Comparison of ENCODE assay signal across 8 cellular contexts in the genomic region with DNA sequence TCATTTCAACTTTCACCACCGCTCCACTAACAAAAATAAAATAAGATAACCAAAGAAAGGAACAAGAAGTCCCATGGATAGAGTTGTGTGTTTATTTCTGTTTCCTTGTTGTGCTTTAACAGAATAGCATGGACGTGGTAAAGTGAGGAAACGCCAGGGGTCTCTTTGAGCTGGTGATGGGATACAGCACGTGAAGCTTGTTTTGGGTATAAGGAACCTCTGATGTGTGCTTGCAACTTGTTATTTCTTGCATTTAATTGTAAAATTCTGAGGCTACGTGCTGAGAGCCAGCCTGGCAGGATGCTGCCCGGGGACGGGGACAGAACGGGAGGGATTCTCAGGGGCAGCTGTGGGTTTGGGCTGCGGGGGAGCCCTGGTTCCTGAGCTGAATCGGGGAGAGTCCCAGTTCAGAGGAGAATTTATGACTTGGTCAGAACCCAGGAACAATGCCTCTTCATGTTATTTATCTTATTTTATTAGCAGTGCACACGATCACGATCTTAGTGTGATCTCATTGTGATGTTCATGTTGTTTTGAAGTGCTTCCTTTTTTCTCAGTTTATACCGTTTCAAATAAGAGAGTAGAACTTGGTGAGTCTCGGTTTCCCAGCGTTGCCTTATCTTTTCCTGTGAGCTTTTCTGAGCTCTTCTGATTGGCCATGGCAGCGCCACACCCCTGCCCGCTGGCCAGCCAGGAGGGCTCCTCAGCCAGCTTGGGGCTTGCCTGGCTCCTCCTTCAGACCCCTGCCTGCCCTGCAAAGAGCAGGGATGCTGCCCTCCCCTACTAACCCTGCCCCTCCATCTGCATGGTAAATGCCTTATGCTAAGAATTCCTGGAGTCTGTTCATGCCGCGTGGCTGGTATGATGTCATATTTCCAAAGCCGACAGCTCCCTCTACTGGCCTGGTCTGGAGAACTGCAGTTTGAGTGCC.
DNase-seq lines count a peak whose midpoint lies in the region; ATAC-seq, FAIRE-seq and TF ChIP-seq lines count a peak whose summit lies in the region.

No MANE protein-coding gene starts in this region.

- ATAC-seq in GM21786 (IDR thresholded peaks at IDR 0.05; ENCODE audit: unreplicated experiment) = peak; percentile 43
- peak; percentile 84 for ATAC-seq in naive thymus-derived CD4-positive, alpha-beta T cell
- ATAC-seq in stimulated activated memory B cell treated with anti-CD40 and anti-IgM and Interleukin-4, amounts not matched to agents 10 μg/mL and 1 μg/mL and 100 μg/mL, for 72 hours = peak; percentile 35

- intact Hi-C loops in activated T-helper 1 cell treated with anti-CD3 and anti-CD28 coated beads, Interleukin-12 subunit alpha, Interleukin-12 subunit beta, Interleukin-2, Interleukin-4 antibody, amounts not matched to agents 30 ng/mL and 10 ng/mL and 1 ng/mL, durations not matched to agents 14 hours and 24 hours and 36 hours (cut with micrococcal nuclease) = loop anchor here (1.0 kb wide), 7 partner anchors 8 to 343 kb away; a partner anchor contains a TSS
- intact Hi-C loops in naive thymus-derived CD4-positive, alpha-beta T cell (cut with micrococcal nuclease) = loop anchor here (1.0 to 10.0 kb wide), 6 partner anchors 63 to 373 kb away; a partner anchor contains a TSS

- H3K27ac Mint-ChIP-seq in activated T-helper 1 cell treated with anti-CD3 and anti-CD28 coated beads, Interleukin-12 subunit alpha, Interleukin-12 subunit beta, Interleukin-2, Interleukin-4 antibody, amounts not matched to agents 30 ng/mL and 10 ng/mL and 1 ng/mL, durations not matched to agents 14 hours and 24 hours and 36 hours = peak overlapping the region; percentile 90
- H3K27ac Mint-ChIP-seq in naive thymus-derived CD4-positive, alpha-beta T cell = peak overlapping the region; percentile 8 to 72 (median 49)
- peak overlapping the region; percentile 68 for H3K27ac Mint-ChIP-seq in stimulated activated memory B cell treated with anti-CD40 and anti-IgM and Interleukin-4, amounts not matched to agents 10 μg/mL and 1 μg/mL and 100 μg/mL, for 72 hours

- H2AFZ ChIP-seq in KMS-11 (ENCODE audit: low read depth) (peak overlapping the region; percentile 36), fibroblast of lung (ENCODE audit: low read length) (no peak overlapping the region)

- DNase-seq in Daoy (ENCODE audit: low read depth) (peak; percentile 97), RCC 7860 (ENCODE audit: low spot score) (peak; percentile 99), fibroblast of lung (ENCODE audit: low read depth in 2 of 2) (peak; percentile 97 to 99)
- DNase-seq in activated T-helper 1 cell treated with anti-CD3 and anti-CD28 coated beads, Interleukin-12 subunit alpha, Interleukin-12 subunit beta, Interleukin-2, Interleukin-4 antibody, amounts not matched to agents 30 ng/mL and 10 ng/mL and 1 ng/mL, durations not matched to agents 14 hours and 24 hours and 36 hours (ENCODE audit: low spot score) = peak; percentile 66
- DNase-seq in naive thymus-derived CD4-positive, alpha-beta T cell = peak; percentile 63 to 82 (median 75)

- peak overlapping the region; percentile 77 for H3K4me3 Mint-ChIP-seq in activated T-helper 1 cell treated with anti-CD3 and anti-CD28 coated beads, Interleukin-12 subunit alpha, Interleukin-12 subunit beta, Interleukin-2, Interleukin-4 antibody, amounts not matched to agents 30 ng/mL and 10 ng/mL and 1 ng/mL, durations not matched to agents 14 hours and 24 hours and 36 hours
- peak overlapping the region; percentile 78 to 95 (median 86) for H3K4me3 Mint-ChIP-seq in naive thymus-derived CD4-positive, alpha-beta T cell
- H3K4me3 Mint-ChIP-seq in stimulated activated memory B cell treated with anti-CD40 and anti-IgM and Interleukin-4, amounts not matched to agents 10 μg/mL and 1 μg/mL and 100 μg/mL, for 72 hours = peak overlapping the region; percentile 50

- H4K20me1 ChIP-seq in KMS-11 (ENCODE audit: insufficient read depth) (no peaks in the 10 kb centered on the region), fibroblast of lung (ENCODE audit: control insufficient read depth, extremely low read depth, insufficient read depth, low read length) (no peaks in the 10 kb centered on the region)

- H3K36me3 ChIP-seq in KMS-11 (ENCODE audit: insufficient read depth) (no peaks in the 10 kb centered on the region), fibroblast of lung (ENCODE audit: control insufficient read depth, insufficient read depth, low read length) (no peaks in the 10 kb centered on the region)
- no peaks in the 10 kb centered on the region for H3K36me3 ChIP-seq in naive thymus-derived CD4-positive, alpha-beta T cell (ENCODE audit: control insufficient read depth in 2 of 3, insufficient read depth in 3 of 3, low read length in 3 of 3)

- H3K27me3 Mint-ChIP-seq in activated T-helper 1 cell treated with anti-CD3 and anti-CD28 coated beads, Interleukin-12 subunit alpha, Interleukin-12 subunit beta, Interleukin-2, Interleukin-4 antibody, amounts not matched to agents 30 ng/mL and 10 ng/mL and 1 ng/mL, durations not matched to agents 14 hours and 24 hours and 36 hours (ENCODE audit: insufficient read depth) = peaks cover 3% of the 10 kb centered on the region
- H3K27me3 Mint-ChIP-seq in naive thymus-derived CD4-positive, alpha-beta T cell = peaks cover 0 to 7% (median 0%) of the 10 kb centered on the region in 5 donors
- no peaks in the 10 kb centered on the region for H3K27me3 Mint-ChIP-seq in stimulated activated memory B cell treated with anti-CD40 and anti-IgM and Interleukin-4, amounts not matched to agents 10 μg/mL and 1 μg/mL and 100 μg/mL, for 72 hours

- H3K4me2 ChIP-seq in KMS-11 = peak overlapping the region; percentile 73
- H3K4me2 ChIP-seq in fibroblast of lung (ENCODE audit: extremely low read depth, insufficient read depth, low read length) = peak overlapping the region; percentile 72

- no peaks in the 10 kb centered on the region for H3K9me3 Mint-ChIP-seq in activated T-helper 1 cell treated with anti-CD3 and anti-CD28 coated beads, Interleukin-12 subunit alpha, Interleukin-12 subunit beta, Interleukin-2, Interleukin-4 antibody, amounts not matched to agents 30 ng/mL and 10 ng/mL and 1 ng/mL, durations not matched to agents 14 hours and 24 hours and 36 hours
- H3K9me3 Mint-ChIP-seq in naive thymus-derived CD4-positive, alpha-beta T cell = peaks cover 0 to 8% (median 0%) of the 10 kb centered on the region in 11 donors
- H3K9me3 Mint-ChIP-seq in stimulated activated memory B cell treated with anti-CD40 and anti-IgM and Interleukin-4, amounts not matched to agents 10 μg/mL and 1 μg/mL and 100 μg/mL, for 72 hours = peaks cover 4% of the 10 kb centered on the region

- peak overlapping the region; percentile 16; the same call in 1 of the 2 replicates for H3K27ac ChIP-seq in KMS-11
- peak overlapping the region; percentile 59 for H3K27ac ChIP-seq in fibroblast of lung (ENCODE audit: insufficient read depth, low read length)
- H3K27ac ChIP-seq in naive thymus-derived CD4-positive, alpha-beta T cell (ENCODE audit: low read depth, low read length) = no peak overlapping the region

- H3K4me3 ChIP-seq in KMS-11 (IDR thresholded peaks at IDR 0.05; ENCODE audit: insufficient read depth, low read depth, low read length) (no peak overlapping the region), fibroblast of lung (replicated peaks in 1 of 4; ENCODE audit: control extremely low read depth in 1 of 4, insufficient read depth in 1 of 4, low read depth in 3 of 4, low read length in 4 of 4) (peak overlapping the region; percentile 2 to 56 (median 39))
- H3K4me3 ChIP-seq in naive thymus-derived CD4-positive, alpha-beta T cell (ENCODE audit: low read length) = peak overlapping the region; percentile 59

- POLR2A ChIA-PET in naive thymus-derived CD4-positive, alpha-beta T cell (lab: Charles Lee) = interaction anchor here (0.6 to 1.5 kb wide), 3 partner anchors 174 to 184 kb away, joined by 3 to 5 read pairs (median 3); no protein-coding TSS in a partner anchor

- H3K79me2 ChIP-seq in KMS-11 (ENCODE audit: insufficient read depth, low read depth) = no peaks in the 10 kb centered on the region
- H3K79me2 ChIP-seq in fibroblast of lung (ENCODE audit: control insufficient read depth, insufficient read depth, low read length) = no peaks in the 10 kb centered on the region

- TF ChIP-seq CTCF in KMS-11 (conservative IDR thresholded peaks at IDR 0.05; ENCODE audit: low read depth, low read length) (peak; percentile 98), fibroblast of lung (conservative IDR thresholded peaks at IDR 0.05 in 1 of 2, IDR thresholded peaks at IDR 0.05 in 1 of 2; ENCODE audit: low read depth in 1 of 2, low read length in 2 of 2) (peak; percentile 88 to 94)

- H3K4me1 ChIP-seq in KMS-11 (ENCODE audit: low read depth, poor library complexity, severe bottlenecking) = peaks cover 11% of the 10 kb centered on the region
- H3K4me1 ChIP-seq in fibroblast of lung (ENCODE audit: control insufficient read depth, extremely low read depth, insufficient read depth, low read length) = no peaks in the 10 kb centered on the region
- peaks cover 0 to 8% of the 10 kb centered on the region in 2 donors for H3K4me1 ChIP-seq in naive thymus-derived CD4-positive, alpha-beta T cell (ENCODE audit: control insufficient read depth in 2 of 2, insufficient read depth in 2 of 2, low read length in 2 of 2)

- H3K9me3 ChIP-seq in fibroblast of lung (ENCODE audit: control insufficient read depth, insufficient read depth, low read depth, low read length) = no peaks in the 10 kb centered on the region
- no peaks in the 10 kb centered on the region for H3K9me3 ChIP-seq in naive thymus-derived CD4-positive, alpha-beta T cell (ENCODE audit: control insufficient read depth in 2 of 3, low read length in 3 of 3)

- H3K9ac ChIP-seq in KMS-11 (peak overlapping the region; percentile 43), fibroblast of lung (ENCODE audit: insufficient read depth, low read length) (peak overlapping the region; percentile 0)

- H3K4me1 Mint-ChIP-seq in activated T-helper 1 cell treated with anti-CD3 and anti-CD28 coated beads, Interleukin-12 subunit alpha, Interleukin-12 subunit beta, Interleukin-2, Interleukin-4 antibody, amounts not matched to agents 30 ng/mL and 10 ng/mL and 1 ng/mL, durations not matched to agents 14 hours and 24 hours and 36 hours (ENCODE audit: low read depth) = peaks cover 52% of the 10 kb centered on the region
- H3K4me1 Mint-ChIP-seq in naive thymus-derived CD4-positive, alpha-beta T cell = peaks cover 13 to 45% (median 17%) of the 10 kb centered on the region in 7 donors
- H3K4me1 Mint-ChIP-seq in stimulated activated memory B cell treated with anti-CD40 and anti-IgM and Interleukin-4, amounts not matched to agents 10 μg/mL and 1 μg/mL and 100 μg/mL, for 72 hours = peaks cover 81% of the 10 kb centered on the region

- H3K27me3 ChIP-seq in KMS-11 (ENCODE audit: insufficient read depth, low read depth) = no peaks in the 10 kb centered on the region
- H3K27me3 ChIP-seq in fibroblast of lung (ENCODE audit: control insufficient read depth, insufficient read depth, low read length) = no peaks in the 10 kb centered on the region
- no peaks in the 10 kb centered on the region for H3K27me3 ChIP-seq in naive thymus-derived CD4-positive, alpha-beta T cell (ENCODE audit: control insufficient read depth in 2 of 2, insufficient read depth in 2 of 2, low read length in 2 of 2)

- H3K36me3 Mint-ChIP-seq in activated T-helper 1 cell treated with anti-CD3 and anti-CD28 coated beads, Interleukin-12 subunit alpha, Interleukin-12 subunit beta, Interleukin-2, Interleukin-4 antibody, amounts not matched to agents 30 ng/mL and 10 ng/mL and 1 ng/mL, durations not matched to agents 14 hours and 24 hours and 36 hours (ENCODE audit: low read depth) = peaks cover 19% of the 10 kb centered on the region
- H3K36me3 Mint-ChIP-seq in naive thymus-derived CD4-positive, alpha-beta T cell = peaks cover 0 to 15% (median 0%) of the 10 kb centered on the region in 5 donors
- peaks cover 44% of the 10 kb centered on the region for H3K36me3 Mint-ChIP-seq in stimulated activated memory B cell treated with anti-CD40 and anti-IgM and Interleukin-4, amounts not matched to agents 10 μg/mL and 1 μg/mL and 100 μg/mL, for 72 hours

- peak; percentile 92 for FAIRE-seq in RCC 7860 (lab: Jason Lieb, UNC)

- CTCF ChIA-PET in naive thymus-derived CD4-positive, alpha-beta T cell (lab: Charles Lee) = interaction anchor here (0.7 to 5.9 kb wide), 12 partner anchors 16 to 344 kb away, joined by 3 to 68 read pairs (median 4); no protein-coding TSS in a partner anchor
